Comparison of ENCODE assay signal across 16 cellular contexts in the genomic region with DNA sequence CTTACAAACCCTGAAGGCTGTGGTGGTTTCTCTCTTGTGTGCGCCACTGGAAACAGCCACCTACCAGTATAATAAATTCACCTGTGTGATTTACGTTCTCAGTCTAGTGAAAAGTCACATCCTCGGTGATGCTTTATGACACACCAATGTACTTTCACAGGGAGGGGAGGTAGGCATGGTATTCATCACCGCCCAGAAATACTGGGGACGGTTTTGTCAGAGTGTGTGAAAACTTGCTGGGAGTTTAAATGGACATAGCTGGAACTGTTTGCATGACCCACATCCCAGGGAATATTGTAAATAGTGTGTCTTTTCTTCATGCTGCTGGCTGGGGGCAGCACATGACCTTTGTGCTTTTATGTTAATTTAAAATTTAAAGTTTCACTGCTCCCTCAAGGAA.
"Had no signal": no experiment of that assay in that cellular context is flagged by ENCODE, and none has a peak within 500 bp of the region (broad histone marks: within the 10 kb centered on the region; RNA-seq: fewer than 3 reads in every experiment).

No MANE protein-coding gene starts in this region.

- H3K9me3 ChIP-seq: adrenal gland, esophagus muscularis mucosa, left ventricle myocardium inferior, thyroid gland had no signal

- H3K27ac ChIP-seq: adrenal gland, esophagus muscularis mucosa, left ventricle myocardium inferior, thyroid gland had no signal

- ATAC-seq: activated CD4-positive, alpha-beta T cell treated with anti-CD3 and anti-CD28 coated beads for 36 hours; activated naive CD4-positive, alpha-beta T cell treated with anti-CD3 and anti-CD28 coated beads, Interleukin-2, amount 50 U/mL, for 72 hours; naive thymus-derived CD8-positive, alpha-beta T cell; WTC11 had no signal

- H3K4me3 ChIP-seq: adrenal gland, esophagus muscularis mucosa, left ventricle myocardium inferior, thyroid gland had no signal

- DNase-seq: activated CD4-positive, alpha-beta T cell treated with anti-CD3 and anti-CD28 coated beads for 36 hours; activated CD4-positive, alpha-beta T cell treated with anti-CD3 and anti-CD28 coated beads, Interleukin-2, amount 50 U/mL, for 48 hours; activated gamma-delta T cell treated with Interleukin-2 at 50 U/mL for 16 hours; activated T-cell treated with anti-CD3 and anti-CD28 coated beads for 4 hours; adrenal gland; cerebellar nuclear complex; effector CD4-positive, alpha-beta T cell; left ventricle myocardium inferior; naive thymus-derived CD8-positive, alpha-beta T cell; posterior cingulate gyrus; stimulated activated CD4-positive, alpha-beta T cell treated with anti-CD3 and anti-CD28 coated beads, Interleukin-2, amount 100 ng/mL, for 24 hours; stimulated activated naive CD4-positive, alpha-beta T cell treated with Interleukin-2 at 50 U/mL for 16 hours; thyroid gland had no signal

- H3K4me1 ChIP-seq: adrenal gland had no signal

- H3K27me3 ChIP-seq: adrenal gland, esophagus muscularis mucosa, thyroid gland had no signal

- H3K36me3 ChIP-seq: adrenal gland, esophagus muscularis mucosa, left ventricle myocardium inferior, thyroid gland had no signal
